ENCODE assay signal across 21 cellular contexts in the genomic region with DNA sequence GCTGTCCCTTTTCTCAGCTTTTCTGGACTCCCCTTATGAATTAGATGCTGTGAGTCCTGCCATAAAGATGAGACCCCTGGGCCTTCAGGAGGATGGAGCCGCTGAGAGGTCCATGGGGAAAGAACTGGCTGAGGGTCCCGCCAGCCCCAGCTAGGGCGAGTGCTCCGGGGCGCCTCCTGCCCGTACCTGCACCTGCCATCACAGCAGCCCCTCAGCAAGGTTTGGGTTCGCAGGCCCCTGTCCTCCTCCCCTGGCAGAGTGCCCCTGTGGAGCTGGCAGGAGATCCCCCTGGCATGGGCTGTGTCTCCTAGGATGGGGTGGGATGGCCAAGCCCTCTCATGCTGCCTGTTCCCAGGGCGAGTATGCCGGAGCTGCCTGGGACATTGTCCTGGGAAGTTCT.
DNase-seq lines count a peak whose midpoint lies in the region; ATAC-seq and TF ChIP-seq lines count a peak whose summit lies in the region.
"Had no signal": no experiment of that assay in that cellular context is flagged by ENCODE, and none has a peak within 500 bp of the region (broad histone marks: within the 10 kb centered on the region; RNA-seq: fewer than 3 reads in every experiment).

No MANE protein-coding gene starts in this region.

- peaks cover 0 to 40% (median 0%) of the 10 kb centered on the region in 4 donors for H3K4me1 ChIP-seq in Peyer's patch
- peaks cover 54 to 88% (median 80%) of the 10 kb centered on the region in 4 donors for H3K4me1 ChIP-seq in esophagus muscularis mucosa
- peaks cover 7 to 62% (median 48%) of the 10 kb centered on the region in 4 donors for H3K4me1 ChIP-seq in tibial artery
- H3K4me1 ChIP-seq: neural progenitor cell had no signal

- intact Hi-C loops in esophagus muscularis mucosa (cut with DNase I) = no loop called here
- intact Hi-C loops in tibial artery (cut with DNase I; ENCODE audit: low total_unique reads) = no loop called here

- peak overlapping the region in 2 of 3 experiments; percentile 55 to 94 for H3K27ac Mint-ChIP-seq in nephron
- H3K27ac Mint-ChIP-seq: neural progenitor cell; progenitor cell of endocrine pancreas; T-helper 2 cell treated with Interferon-gamma antibody and Interleukin-4, amounts not matched to agents 5 μg/mL and 100 μg/mL, for 36 hours had no signal

- no peaks in the 10 kb centered on the region for H3K27me3 ChIP-seq in Peyer's patch
- no peaks in the 10 kb centered on the region for H3K27me3 ChIP-seq in esophagus muscularis mucosa
- no peaks in the 10 kb centered on the region for H3K27me3 ChIP-seq in tibial artery
- H3K27me3 ChIP-seq: neural progenitor cell had no signal

- TF ChIP-seq CTCF in Peyer's patch (IDR thresholded peaks at IDR 0.05) = no peak
- TF ChIP-seq CTCF in esophagus muscularis mucosa (IDR thresholded peaks at IDR 0.05) = no peak
- no peak for TF ChIP-seq CTCF in nephron (IDR thresholded peaks at IDR 0.05; ENCODE audit: unreplicated experiment in 3 of 3)
- TF ChIP-seq CTCF in tibial artery (IDR thresholded peaks at IDR 0.05) = no peak

- no peaks in the 10 kb centered on the region for H3K27me3 Mint-ChIP-seq in nephron (ENCODE audit: low read depth)
- H3K27me3 Mint-ChIP-seq: progenitor cell of endocrine pancreas had no signal

- TF ChIP-seq POLR2A in Peyer's patch (IDR thresholded peaks at IDR 0.05) = no peak
- TF ChIP-seq POLR2A in esophagus muscularis mucosa (IDR thresholded peaks at IDR 0.05; ENCODE audit: low read depth) = no peak

- H3K9me3 ChIP-seq in Peyer's patch = no peaks in the 10 kb centered on the region
- H3K9me3 ChIP-seq in esophagus muscularis mucosa = no peaks in the 10 kb centered on the region
- no peaks in the 10 kb centered on the region for H3K9me3 ChIP-seq in tibial artery

- no peak overlapping the region for H3K4me3 ChIP-seq in Peyer's patch
- H3K4me3 ChIP-seq in esophagus muscularis mucosa = no peak overlapping the region
- no peak overlapping the region for H3K4me3 ChIP-seq in tibial artery
- H3K4me3 ChIP-seq: neural progenitor cell had no signal

- H3K36me3 ChIP-seq in Peyer's patch (peaks cover 0 to 7% (median 0%) of the 10 kb centered on the region in 3 donors), esophagus muscularis mucosa (peaks cover 10 to 20% (median 13%) of the 10 kb centered on the region in 4 donors), tibial artery (peaks cover 14 to 24% (median 14%) of the 10 kb centered on the region in 3 donors)
- H3K36me3 ChIP-seq: neural progenitor cell had no signal

- peaks cover 19% of the 10 kb centered on the region for H3K36me3 Mint-ChIP-seq in nephron (ENCODE audit: low read depth)
- H3K36me3 Mint-ChIP-seq: CD14-positive monocyte, neural progenitor cell had no signal

- ATAC-seq in left lobe of liver = no peak
- no peak for ATAC-seq in HG03095 (IDR thresholded peaks at IDR 0.05; ENCODE audit: unreplicated experiment)
- ATAC-seq: HCT116 had no signal

- H3K4me3 Mint-ChIP-seq in nephron = no peak overlapping the region
- H3K4me3 Mint-ChIP-seq: CD14-positive monocyte; neural progenitor cell; T-helper 2 cell treated with Interferon-gamma antibody and Interleukin-4, amounts not matched to agents 5 μg/mL and 100 μg/mL, for 36 hours had no signal

- peak overlapping the region in 3 of 4 donors; percentile 17 to 85 (median 77) for H3K27ac ChIP-seq in Peyer's patch
- H3K27ac ChIP-seq in esophagus muscularis mucosa (replicated peaks in 1 of 4) = peak overlapping the region; percentile 87 to 93 (median 91)
- H3K27ac ChIP-seq in tibial artery = peak overlapping the region; percentile 75 to 80
- H3K27ac ChIP-seq: neural progenitor cell had no signal

- H3K9me3 Mint-ChIP-seq in nephron = no peaks in the 10 kb centered on the region
- H3K9me3 Mint-ChIP-seq: CD14-positive monocyte; neural progenitor cell; T-helper 2 cell treated with Interferon-gamma antibody and Interleukin-4, amounts not matched to agents 5 μg/mL and 100 μg/mL, for 36 hours had no signal

- H3K4me1 Mint-ChIP-seq in nephron = peaks cover 41% of the 10 kb centered on the region
- H3K4me1 Mint-ChIP-seq: CD14-positive monocyte had no signal

- no peak for TF ChIP-seq EP300 in esophagus muscularis mucosa (IDR thresholded peaks at IDR 0.05)

- DNase-seq in Peyer's patch (no peak), esophagus muscularis mucosa (ENCODE audit: extremely low spot score) (no peak), tibial artery (no peak), COLO829 (ENCODE audit: low spot score) (no peak), left lobe of liver (ENCODE audit: low spot score) (no peak)
- DNase-seq: activated CD4-positive, alpha-beta T cell treated with anti-CD3 and anti-CD28 coated beads for 4 hours; activated effector memory CD4-positive, alpha-beta T cell treated with anti-CD3 and anti-CD28 coated beads, Interleukin-2, amount 50 U/mL, for 16 hours; activated T-cell treated with anti-CD3 and anti-CD28 coated beads for 4 hours; Calu3; NCI-H1048; NCI-H1694; NCI-H2171; NCI-H510A; stimulated activated CD8-positive, alpha-beta memory T cell treated with anti-CD3 and anti-CD28 coated beads, Interleukin-4, amount 100 ng/mL, for 48 hours had no signal

- 74% methylated on average over 5 of the region's 9 CpGs for WGBS in esophagus muscularis mucosa
